ENCODE assay signal across 20 cellular contexts in genomic region chr11:47451990-47452389, GRCh38. TPM values are rescaled to one million over a fixed set of nuclear protein-coding genes. Genes with fewer than 3 reads are reported as not detected.
DNase-seq lines count a peak whose midpoint lies in the region; ATAC-seq, FAIRE-seq and TF ChIP-seq lines count a peak whose summit lies in the region.
"Had no signal": no experiment of that assay in that cellular context is flagged by ENCODE, and none has a peak within 500 bp of the region (broad histone marks: within the 10 kb centered on the region; RNA-seq: fewer than 3 reads in every experiment).

No MANE protein-coding gene starts in this region.

- H3K14ac ChIP-seq in IMR-90 (replicated peaks; ENCODE audit: low read depth, low read length), result no peak overlapping the region

- no peak overlapping the region for H2BK20ac ChIP-seq in IMR-90 (ENCODE audit: low read depth, low read length)

- H4K91ac ChIP-seq in IMR-90 (ENCODE audit: insufficient read depth, low read depth, low read length), result no peak overlapping the region

- WGBS in A549 (ENCODE audit: missing lambda C conversion rate), result 91% methylated on average over 4 of the region's 4 CpGs
- no CpG with 5 or more reads among the region's 4 CpGs for WGBS in IMR-90 (ENCODE audit: extremely low coverage in 2 of 2, insufficient read length in 1 of 2), 2 experiments

- H3K27ac ChIP-seq in A549 (no peak overlapping the region), IMR-90 (ENCODE audit: insufficient read depth, low read length) (no peak overlapping the region), lower lobe of right lung (no peak overlapping the region)
- H3K27ac ChIP-seq: GM23248 had no signal

- no peak overlapping the region for H2AFZ ChIP-seq in IMR-90 (replicated peaks; ENCODE audit: low read length, poor library complexity)
- H2AFZ ChIP-seq: GM23248 had no signal

- BruUV-seq in IMR-90 (replicated peaks; lab: Mats Ljungman, UMichigan), result no TSS peak

- TF ChIP-seq RAD21 in A549 (conservative IDR thresholded peaks at IDR 0.05 in 1 of 2, IDR thresholded peaks at IDR 0.05 in 1 of 2) (no peak), IMR-90 (IDR thresholded peaks at IDR 0.05; ENCODE audit: low read length) (no peak)

- H3K4ac ChIP-seq in IMR-90 (ENCODE audit: low read depth, low read length), result no peak overlapping the region

- no peak overlapping the region for H3K4me3 ChIP-seq in A549
- no peak overlapping the region for H3K4me3 ChIP-seq in IMR-90 (ENCODE audit: insufficient read depth, low read depth, low read length)
- H3K4me3 ChIP-seq in bronchial epithelial cell (ENCODE audit: low read depth, low read length), result no peak overlapping the region
- no peak overlapping the region for H3K4me3 ChIP-seq in lower lobe of right lung
- H3K4me3 ChIP-seq: GM23248 had no signal

- H3K9me3 ChIP-seq in A549, result no peaks in the 10 kb centered on the region
- no peaks in the 10 kb centered on the region for H3K9me3 ChIP-seq in IMR-90 (ENCODE audit: control insufficient read depth, insufficient read depth, low read length)
- H3K9me3 ChIP-seq in lower lobe of right lung, result no peaks in the 10 kb centered on the region
- H3K9me3 ChIP-seq: BE2C, Caco-2 had no signal

- H3K4me2 ChIP-seq in A549 (no peak overlapping the region), IMR-90 (ENCODE audit: low read depth, low read length) (no peak overlapping the region)

- H3K18ac ChIP-seq in IMR-90 (ENCODE audit: low read depth, low read length), result no peak overlapping the region

- H2AK9ac ChIP-seq in IMR-90 (replicated peaks; ENCODE audit: low read depth, low read length, poor library complexity), result no peak overlapping the region

- DNase-seq in A549 (ENCODE audit: low read depth in 1 of 2, low spot score in 1 of 2) (no peak), IMR-90 (no peak), bronchial epithelial cell (ENCODE audit: low read depth) (peak; percentile 33), lower lobe of right lung (peak; percentile 2), activated gamma-delta T cell treated with Interleukin-2 at 50 U/mL for 16 hours (no peak), posterior vena cava (ENCODE audit: low spot score) (no peak)
- DNase-seq: ACHN; BE2C; C1 segment of cervical spinal cord; Caco-2; CD4-positive, alpha-beta T cell; GM23248; HCEC 1CT; HFFc6 had no signal

- ATAC-seq in A549 (no peak), IMR-90 (ENCODE audit: low read depth) (no peak), lower lobe of right lung (no peak)

- TF ChIP-seq POLR2A in A549 (IDR thresholded peaks at IDR 0.05; ENCODE audit: low read length) (no peak), IMR-90 (IDR thresholded peaks at IDR 0.05; ENCODE audit: low read depth, low read length) (no peak)

- dilution Hi-C loops in IMR-90 (cut with HindIII; ENCODE audit: low sequenced_read_pairs, unreplicated experiment), result no loop called here

- intact Hi-C loops in IMR-90 (cut with micrococcal nuclease) (no loop called here), lower lobe of right lung (cut with DNase I) (no loop called here), posterior vena cava (cut with DNase I) (loop anchor here in 1 of 2 donors (10.0 kb wide), 1 partner anchor 77 kb away; the partner anchor contains the start of gene SPI1)

- no peak overlapping the region for H3K9ac ChIP-seq in IMR-90 (ENCODE audit: low read depth, low read length)
- H3K9ac ChIP-seq: GM23248 had no signal

- no peak overlapping the region for H2BK120ac ChIP-seq in IMR-90 (ENCODE audit: low read depth, low read length)

- H3K27me3 ChIP-seq in IMR-90 (ENCODE audit: control insufficient read depth, insufficient read depth, low read length) (no peaks in the 10 kb centered on the region), bronchial epithelial cell (ENCODE audit: control insufficient read depth, insufficient read depth, low read length) (no peaks in the 10 kb centered on the region), lower lobe of right lung (ENCODE audit: low read depth) (no peaks in the 10 kb centered on the region)
- H3K27me3 ChIP-seq: BE2C had no signal

- no peak overlapping the region for H4K5ac ChIP-seq in IMR-90 (ENCODE audit: low read depth, low read length)

- no peaks in the 10 kb centered on the region for H3K36me3 ChIP-seq in IMR-90 (ENCODE audit: control insufficient read depth, insufficient read depth, low read length)
- peaks cover 1% of the 10 kb centered on the region for H3K36me3 ChIP-seq in bronchial epithelial cell (ENCODE audit: control insufficient read depth, insufficient read depth, low read length)
- H3K36me3 ChIP-seq in lower lobe of right lung, result no peaks in the 10 kb centered on the region
- H3K36me3 ChIP-seq: BE2C had no signal

- H3K9me1 ChIP-seq in IMR-90 (ENCODE audit: insufficient read depth, low read length), result no peaks in the 10 kb centered on the region

- no peak overlapping the region for H2BK15ac ChIP-seq in IMR-90 (ENCODE audit: low read depth, low read length)

- no peak overlapping the region for H4K8ac ChIP-seq in IMR-90 (ENCODE audit: low read depth in 2 of 2, low read length in 2 of 2)

- no peaks in the 10 kb centered on the region for H3K79me1 ChIP-seq in IMR-90 (ENCODE audit: low read depth in 1 of 2, low read length in 2 of 2)

- no peak overlapping the region for H3K56ac ChIP-seq in IMR-90 (ENCODE audit: extremely low read depth, insufficient read depth, low read length)

- CTCF ChIA-PET in A549 (lab: Yijun Ruan, JAX), result interaction anchor here (1.2 to 3.9 kb wide), 2 partner anchors 23 to 79 kb away, joined by 6 to 21 read pairs; no protein-coding TSS in a partner anchor
- CTCF ChIA-PET in IMR-90 (lab: Yijun Ruan, JAX), result interaction anchor here (0.6 kb wide), 1 partner anchor 27 kb away, joined by 3 read pairs; no protein-coding TSS in a partner anchor

- H3K23ac ChIP-seq in IMR-90 (ENCODE audit: low read depth, low read length), result no peak overlapping the region

- no peak overlapping the region for H2BK5ac ChIP-seq in IMR-90 (ENCODE audit: low read depth, low read length, poor library complexity, severe bottlenecking)

- H2AK5ac ChIP-seq in IMR-90 (ENCODE audit: low read depth, low read length), result no peak overlapping the region

- TF ChIP-seq EP300 in A549 (IDR thresholded peaks at IDR 0.05), result no peak

- H4K20me1 ChIP-seq in IMR-90 (ENCODE audit: insufficient read depth, low read length), result no peaks in the 10 kb centered on the region; the same call in 1 of the 2 replicates

- TF ChIP-seq CTCF in A549 (IDR thresholded peaks at IDR 0.05) (no peak), IMR-90 (conservative IDR thresholded peaks at IDR 0.05; ENCODE audit: low read depth, low read length) (no peak), bronchial epithelial cell (IDR thresholded peaks at IDR 0.05; ENCODE audit: insufficient read depth, low read length, severe bottlenecking) (no peak), lower lobe of right lung (IDR thresholded peaks at IDR 0.05) (no peak)

- in situ Hi-C loops in IMR-90 (cut with MboI; ENCODE audit: low sequenced_read_pairs), result no loop called here

- POLR2A ChIA-PET in A549 (lab: Yijun Ruan, JAX) (no interaction called here), IMR-90 (lab: Charles Lee; ENCODE audit: unreplicated experiment) (no interaction called here)

- FAIRE-seq in A549 (lab: Jason Lieb, UNC) (no peak), bronchial epithelial cell (lab: Jason Lieb, UNC) (no peak)
- FAIRE-seq: D721Med, G401.6, GM12891, H54, HTR-8/SVneo had no signal

- H3K4me1 ChIP-seq in A549 (no peaks in the 10 kb centered on the region), IMR-90 (ENCODE audit: control insufficient read depth, insufficient read depth, low read length) (no peaks in the 10 kb centered on the region), lower lobe of right lung (no peaks in the 10 kb centered on the region)
- H3K4me1 ChIP-seq: BE2C, Caco-2 had no signal

TF ChIP-seq in A549, 52 proteins besides CTCF, POLR2A, EP300 and RAD21 (continues in another document):
- TF ChIP-seq KDM1A (IDR thresholded peaks at IDR 0.05; ENCODE audit: low read depth), result no peak

TF ChIP-seq in IMR-90, 13 proteins besides CTCF, POLR2A, EP300 and RAD21 (continues in another document):
- no peak for TF ChIP-seq SMC3 (IDR thresholded peaks at IDR 0.05; ENCODE audit: low read depth, low read length)

RNA-seq across cellular contexts. Expression of gene RAPSN, which starts 3.1 kb away (rescaled TPM):
- polyA plus RNA-seq in A549 (2011; rRNA removed) (0.08 and 0.12 TPM in 2 replicates), A549 (2017; fragmentation: RNase III; extraction: RNeasy Plus Mini Kit Qiagen cat#74134 plus additional on column Dnase treatment) (0.17 to 0.26 TPM (median 0.21 TPM) in 3 replicates), IMR-90 (2012; rRNA removed) (0.03 and 0.09 TPM in 2 replicates)
- 0.09 and 0.11 TPM in 2 replicates for polyA plus RNA-seq in A549 (2012; cell fraction: cytosol; rRNA removed)
- polyA plus RNA-seq in A549 (2012; cell fraction: nucleus; rRNA removed), result 1.2 TPM in 2 replicates
- polyA minus RNA-seq in A549 (2011; rRNA and poly(A)+ RNA removed), result 0.49 and 0.91 TPM in 2 replicates
- total RNA-seq in IMR-90 (2012; rRNA removed) (not detected in 2 replicates), bronchial epithelial cell (0.26 and 0.64 TPM in 2 replicates), lower lobe of right lung (1.2 TPM), posterior vena cava (under 1 TPM; 0.33 to 0.69 TPM)
- polyA plus RNA-seq in IMR-90 (2012; cell fraction: cytosol; rRNA removed), result 0.03 and 0.08 TPM in 2 replicates
- 0.19 and 0.51 TPM in 2 replicates for polyA plus RNA-seq in IMR-90 (2012; cell fraction: nucleus; rRNA removed; ENCODE audit: low replicate concordance)
- total RNA-seq: A172 had no signal

RNA-seq across cellular contexts. Expression of gene PSMC3, which starts 25.8 kb away (rescaled TPM):
- polyA plus RNA-seq in A549 (2011; rRNA removed) (201 and 283 TPM in 2 replicates), A549 (2017; fragmentation: RNase III; extraction: RNeasy Plus Mini Kit Qiagen cat#74134 plus additional on column Dnase treatment) (342 to 383 TPM (median 371 TPM) in 3 replicates), IMR-90 (2012; rRNA removed) (253 TPM in 2 replicates)
- polyA plus RNA-seq in A549 (2012; cell fraction: cytosol; rRNA removed), result 199 and 231 TPM in 2 replicates
- 191 and 193 TPM in 2 replicates for polyA plus RNA-seq in A549 (2012; cell fraction: nucleus; rRNA removed)
- 120 and 124 TPM in 2 replicates for polyA minus RNA-seq in A549 (2011; rRNA and poly(A)+ RNA removed)
- total RNA-seq in IMR-90 (2012; rRNA removed) (238 and 484 TPM in 2 replicates), bronchial epithelial cell (141 and 143 TPM in 2 replicates), lower lobe of right lung (77.1 TPM), posterior vena cava (100 to 1,000 TPM; 104 to 129 TPM)
- 146 and 163 TPM in 2 replicates for polyA plus RNA-seq in IMR-90 (2012; cell fraction: cytosol; rRNA removed)
- polyA plus RNA-seq in IMR-90 (2012; cell fraction: nucleus; rRNA removed; ENCODE audit: low replicate concordance), result 79.5 and 128 TPM in 2 replicates

RNA-seq across cellular contexts. Expression of gene SLC39A13, which starts 43.6 kb away (rescaled TPM):
- polyA plus RNA-seq in A549 (2011; rRNA removed) (10.8 and 11.7 TPM in 2 replicates), A549 (2017; fragmentation: RNase III; extraction: RNeasy Plus Mini Kit Qiagen cat#74134 plus additional on column Dnase treatment) (29.7 to 35.4 TPM (median 35.2 TPM) in 3 replicates), IMR-90 (2012; rRNA removed) (144 and 164 TPM in 2 replicates)
- polyA plus RNA-seq in A549 (2012; cell fraction: cytosol; rRNA removed), result 29.6 and 43.5 TPM in 2 replicates
- 101 and 127 TPM in 2 replicates for polyA plus RNA-seq in A549 (2012; cell fraction: nucleus; rRNA removed)
- polyA minus RNA-seq in A549 (2011; rRNA and poly(A)+ RNA removed), result 7.3 and 7.7 TPM in 2 replicates
- total RNA-seq in IMR-90 (2012; rRNA removed) (29.2 and 32.4 TPM in 2 replicates), bronchial epithelial cell (12.3 and 18.2 TPM in 2 replicates), lower lobe of right lung (48.0 TPM), posterior vena cava (10 to 100 TPM; 96.1 to 98.1 TPM)
- polyA plus RNA-seq in IMR-90 (2012; cell fraction: cytosol; rRNA removed), result 96.1 and 190 TPM in 2 replicates
- 451 and 1,131 TPM in 2 replicates for polyA plus RNA-seq in IMR-90 (2012; cell fraction: nucleus; rRNA removed; ENCODE audit: low replicate concordance)

Comparison
In these comparisons a context has a peak if more than half of its experiments do, and no peak if none do; other contexts are left out.
1. DNase-seq: peak in bronchial epithelial cell (single experiment) and lower lobe of right lung (single experiment); none in A549 (0 of 2), IMR-90 (single experiment), activated gamma-delta T cell treated with Interleukin-2 at 50 U/mL for 16 hours (single experiment) and posterior vena cava (single experiment).